Comparison of ENCODE assay signal across 7 cellular contexts in genomic region chr17:7997186-7997585, GRCh38. TPM values are rescaled to one million over a fixed set of nuclear protein-coding genes. Genes with fewer than 3 reads are reported as not detected.
DNase-seq lines count a peak whose midpoint lies in the region; ATAC-seq, FAIRE-seq and TF ChIP-seq lines count a peak whose summit lies in the region.

No MANE protein-coding gene starts in this region.

- intact Hi-C loops in activated naive CD4-positive, alpha-beta T cell treated with anti-CD3 and anti-CD28 coated beads for 36 hours (cut with micrococcal nuclease), result no loop called here
- intact Hi-C loops in kidney (cut with DNase I), result no loop called here

- no peak overlapping the region for H3K9ac ChIP-seq in kidney (ENCODE audit: low read length in 2 of 2)

- H3K9me3 Mint-ChIP-seq in activated naive CD4-positive, alpha-beta T cell treated with anti-CD3 and anti-CD28 coated beads for 36 hours, result no peaks in the 10 kb centered on the region

- DNase-seq in GM12865 (ENCODE audit: low read depth), result peak; percentile 49
- peak; percentile 21 for DNase-seq in NCI-H2107 (lab: John Stamatoyannopoulos, UW)
- peak; percentile 74 for DNase-seq in activated naive CD4-positive, alpha-beta T cell treated with anti-CD3 and anti-CD28 coated beads for 36 hours
- DNase-seq in kidney, result peak; percentile 5
- DNase-seq in NCI-H1105 (lab: John Stamatoyannopoulos, UW), result no peak

- no peak overlapping the region for H3K4me3 ChIP-seq in GM12865 (ENCODE audit: low read depth, low read length)
- no peak overlapping the region for H3K4me3 ChIP-seq in kidney (ENCODE audit: low read length in 2 of 2)

- no peaks in the 10 kb centered on the region for H3K36me3 Mint-ChIP-seq in activated naive CD4-positive, alpha-beta T cell treated with anti-CD3 and anti-CD28 coated beads for 36 hours (ENCODE audit: low read depth)

- no peaks in the 10 kb centered on the region for H3K9me3 ChIP-seq in kidney (ENCODE audit: control insufficient read depth in 1 of 2, low read length in 2 of 2)

- no peaks in the 10 kb centered on the region for H3K36me3 ChIP-seq in kidney (ENCODE audit: control insufficient read depth in 1 of 2, insufficient read depth in 2 of 2, low read length in 2 of 2)

- ATAC-seq in GM21529 (IDR thresholded peaks at IDR 0.05; ENCODE audit: unreplicated experiment) (no peak), GM18505 (IDR thresholded peaks at IDR 0.05; ENCODE audit: unreplicated experiment) (no peak)

- peaks cover 0 to 2% of the 10 kb centered on the region in 2 donors for H3K4me1 ChIP-seq in kidney (ENCODE audit: control insufficient read depth in 1 of 2, insufficient read depth in 1 of 2, low read depth in 1 of 2, low read length in 2 of 2)

- no peak for TF ChIP-seq POLR2A in GM18505 (IDR thresholded peaks at IDR 0.05; ENCODE audit: borderline replicate concordance, extremely low read depth, insufficient read depth, insufficient read length)

- H3K27ac ChIP-seq in kidney (ENCODE audit: low read depth in 2 of 2, low read length in 2 of 2), result no peak overlapping the region

- H3K27ac Mint-ChIP-seq in activated naive CD4-positive, alpha-beta T cell treated with anti-CD3 and anti-CD28 coated beads for 36 hours, result no peak overlapping the region

- no peak for FAIRE-seq in kidney (lab: Jason Lieb, UNC)

- no peak for TF ChIP-seq CTCF in GM12865 (IDR thresholded peaks at IDR 0.05; ENCODE audit: insufficient read depth, low read depth, low read length, missing control alignments)
- no peak for TF ChIP-seq CTCF in kidney (IDR thresholded peaks at IDR 0.05; ENCODE audit: borderline replicate concordance, extremely low read depth, insufficient read depth)

- H3K27me3 Mint-ChIP-seq in activated naive CD4-positive, alpha-beta T cell treated with anti-CD3 and anti-CD28 coated beads for 36 hours (ENCODE audit: low read depth), result peaks cover 13% of the 10 kb centered on the region

- CTCF ChIA-PET in activated naive CD4-positive, alpha-beta T cell treated with anti-CD3 and anti-CD28 coated beads for 36 hours (lab: Charles Lee), result interaction anchor here (0.6 to 2.1 kb wide), 10 partner anchors 8 to 253 kb away, joined by 3 to 12 read pairs (median 3); partner anchors contain the start of genes CNTROB and TRAPPC1

- H3K4me1 Mint-ChIP-seq in activated naive CD4-positive, alpha-beta T cell treated with anti-CD3 and anti-CD28 coated beads for 36 hours (ENCODE audit: low read depth), result peaks cover 8% of the 10 kb centered on the region

- H3K4me3 Mint-ChIP-seq in activated naive CD4-positive, alpha-beta T cell treated with anti-CD3 and anti-CD28 coated beads for 36 hours, result no peak overlapping the region

RNA-seq across cellular contexts. Expression of gene GUCY2D, which starts 5.2 kb away (rescaled TPM):
- total RNA-seq in activated naive CD4-positive, alpha-beta T cell treated with anti-CD3 and anti-CD28 coated beads for 36 hours, result not detected
- total RNA-seq in kidney, result 0.19 TPM
- 0.24 TPM for polyA plus RNA-seq in kidney (ENCODE audit: insufficient read depth, low read depth, low replicate concordance)

RNA-seq across cellular contexts. Expression of gene ALOX15B, which starts 41.7 kb away (rescaled TPM):
- total RNA-seq in activated naive CD4-positive, alpha-beta T cell treated with anti-CD3 and anti-CD28 coated beads for 36 hours, result not detected
- total RNA-seq in kidney, result 8.0 TPM
- 0.15 TPM for polyA plus RNA-seq in kidney (ENCODE audit: insufficient read depth, low read depth, low replicate concordance)
